7 cellular contexts compared by ENCODE assay signal in the genomic region with DNA sequence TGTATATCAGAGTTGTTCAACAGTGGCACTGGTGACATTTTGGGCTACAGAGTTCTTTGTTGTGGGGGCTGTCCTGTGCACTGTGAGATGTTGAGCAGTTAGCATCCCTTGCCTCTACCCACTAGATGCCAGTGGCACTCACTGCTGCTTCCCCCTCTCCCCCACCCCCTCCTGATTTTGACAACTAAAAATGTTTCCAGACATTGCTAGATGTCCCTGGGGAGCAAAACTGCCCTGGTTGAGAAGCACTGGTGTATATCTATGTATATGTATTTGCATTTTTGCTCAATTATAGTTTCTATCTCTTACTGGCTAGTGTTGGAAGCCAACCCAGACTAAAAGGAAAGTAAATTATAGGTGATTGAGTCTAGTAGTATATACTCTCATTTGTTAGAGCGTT. TPM values are rescaled to one million over a fixed set of nuclear protein-coding genes. Genes with fewer than 3 reads are reported as not detected.
DNase-seq lines count a peak whose midpoint lies in the region; ATAC-seq and TF ChIP-seq lines count a peak whose summit lies in the region.

No MANE protein-coding gene starts in this region.

- H3K9me3 ChIP-seq in skeletal muscle satellite cell (replicated peaks; ENCODE audit: low read length): no peaks in the 10 kb centered on the region

- H3K4me3 ChIP-seq in skeletal muscle satellite cell (ENCODE audit: low read length): peak overlapping the region; percentile 25

- no peak overlapping the region for H3K9ac ChIP-seq in skeletal muscle satellite cell (ENCODE audit: low read depth, low read length)

- peak overlapping the region; percentile 94 for H3K4me3 Mint-ChIP-seq in activated naive CD8-positive, alpha-beta T cell

- no peaks in the 10 kb centered on the region for H3K9me3 Mint-ChIP-seq in activated naive CD8-positive, alpha-beta T cell (ENCODE audit: low read depth)

- H3K27ac Mint-ChIP-seq in activated naive CD8-positive, alpha-beta T cell: peak overlapping the region; percentile 92

- H3K4me1 ChIP-seq in skeletal muscle satellite cell (ENCODE audit: control insufficient read depth, insufficient read depth, low read length): peaks cover 38% of the 10 kb centered on the region

- peaks cover 20% of the 10 kb centered on the region for H3K36me3 Mint-ChIP-seq in activated naive CD8-positive, alpha-beta T cell

- peaks cover 68% of the 10 kb centered on the region for H3K4me1 Mint-ChIP-seq in activated naive CD8-positive, alpha-beta T cell (ENCODE audit: low read depth)

- peak overlapping the region; percentile 95 for H3K4me2 ChIP-seq in skeletal muscle satellite cell (ENCODE audit: low read length)

- DNase-seq in T-helper 9 cell (no peak), SIG-M5 (lab: John Stamatoyannopoulos, UW) (no peak)
- no peak for DNase-seq in central memory CD4-positive, alpha-beta T cell

- no peaks in the 10 kb centered on the region for H3K27me3 Mint-ChIP-seq in activated naive CD8-positive, alpha-beta T cell

- TF ChIP-seq POLR2A in GM19099 (IDR thresholded peaks at IDR 0.05; ENCODE audit: extremely low read depth, insufficient read length, low read depth): peak; percentile 23

- peak; percentile 17 for ATAC-seq in HG03139 (IDR thresholded peaks at IDR 0.05; ENCODE audit: unreplicated experiment)

- H3K36me3 ChIP-seq in skeletal muscle satellite cell (ENCODE audit: insufficient read depth, low read length): no peaks in the 10 kb centered on the region

- no peaks in the 10 kb centered on the region for H3K27me3 ChIP-seq in skeletal muscle satellite cell (ENCODE audit: control insufficient read depth, insufficient read depth, low read length)

RNA-seq across cellular contexts. Expression of a gene that starts 2.4 kb away (rescaled TPM):
- total RNA-seq in skeletal muscle satellite cell (2012; rRNA removed): 7.2 and 11.2 TPM in 2 replicates
